ENCODE assay signal across 11 cellular contexts in the genomic region with DNA sequence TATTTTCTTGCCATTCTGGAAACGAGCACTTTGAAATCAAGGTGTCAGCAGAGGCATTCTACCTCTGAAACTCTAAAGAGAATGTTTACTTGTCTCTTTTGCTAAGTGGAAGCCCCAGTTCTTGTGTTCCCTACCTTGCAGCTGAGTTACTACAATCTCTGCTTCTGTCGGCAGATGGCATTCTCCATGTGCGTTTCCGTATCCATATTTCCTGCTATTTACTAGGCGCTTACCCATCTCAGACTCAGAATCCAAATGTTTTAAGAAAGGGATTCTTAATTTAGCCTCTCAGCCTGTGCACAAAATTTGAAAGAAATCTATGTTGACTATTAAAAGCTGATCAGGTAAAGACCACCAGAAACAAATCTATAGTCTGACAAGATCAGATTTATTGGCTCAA.
DNase-seq lines count a peak whose midpoint lies in the region; ATAC-seq and TF ChIP-seq lines count a peak whose summit lies in the region.
"Had no signal": no experiment of that assay in that cellular context is flagged by ENCODE, and none has a peak within 500 bp of the region (broad histone marks: within the 10 kb centered on the region; RNA-seq: fewer than 3 reads in every experiment).

No MANE protein-coding gene starts in this region.

- no peak overlapping the region for H3K4me3 Mint-ChIP-seq in H9
- H3K4me3 Mint-ChIP-seq in naive thymus-derived CD4-positive, alpha-beta T cell: no peak overlapping the region

- H3K9ac ChIP-seq in H9 (ENCODE audit: extremely low read depth, insufficient read length, low read length): no peak overlapping the region

- no peaks in the 10 kb centered on the region for H3K9me3 ChIP-seq in H9 (ENCODE audit: control insufficient read depth, low read depth, low read length)
- no peaks in the 10 kb centered on the region for H3K9me3 ChIP-seq in naive thymus-derived CD4-positive, alpha-beta T cell (ENCODE audit: control insufficient read depth in 2 of 3, low read length in 3 of 3)

- H3K9me3 Mint-ChIP-seq in H9: no peaks in the 10 kb centered on the region
- peaks cover 0 to 13% (median 0%) of the 10 kb centered on the region in 11 donors for H3K9me3 Mint-ChIP-seq in naive thymus-derived CD4-positive, alpha-beta T cell

- no peaks in the 10 kb centered on the region for H3K27me3 Mint-ChIP-seq in H9 (ENCODE audit: low read depth)
- H3K27me3 Mint-ChIP-seq in naive thymus-derived CD4-positive, alpha-beta T cell: no peaks in the 10 kb centered on the region

- DNase-seq in AG09309 (ENCODE audit: low read depth): no peak
- DNase-seq in H9: no peak
- DNase-seq in brain microvascular endothelial cell: no peak
- peak; percentile 22 for DNase-seq in left kidney (ENCODE audit: low read depth, low spot score)
- DNase-seq in naive thymus-derived CD4-positive, alpha-beta T cell: no peak
- DNase-seq in activated gamma-delta T cell treated with Interleukin-2 at 50 U/mL for 16 hours: no peak
- DNase-seq: activated CD8-positive, alpha-beta memory T cell treated with anti-CD3 and anti-CD28 coated beads, Interleukin-2, amount 50 U/mL, for 48 hours; Karpas-422; stimulated activated CD4-positive, alpha-beta T cell treated with anti-CD3 and anti-CD28 coated beads, Interleukin-4, amount 100 ng/mL, for 4 hours had no signal

- H3K23me2 ChIP-seq in H9 (ENCODE audit: insufficient read length, low read depth, low read length, poor library complexity, severe bottlenecking): no peaks in the 10 kb centered on the region

- no peak overlapping the region for H2BK15ac ChIP-seq in H9 (ENCODE audit: low read depth, low read length)

- no peak overlapping the region for H3K23ac ChIP-seq in H9 (ENCODE audit: insufficient read length, low read depth, low read length)

- no peak overlapping the region for H2BK5ac ChIP-seq in H9 (ENCODE audit: insufficient read length, low read length)

- no peak overlapping the region for H2BK120ac ChIP-seq in H9 (ENCODE audit: low read depth, low read length, poor library complexity, severe bottlenecking)

- peak; percentile 46 for TF ChIP-seq CTCF in AG09309 (IDR thresholded peaks at IDR 0.05; ENCODE audit: control insufficient read depth, insufficient read depth, low read depth, low read length, missing control alignments)
- peak; percentile 32; the same call in 2 of the 3 replicates for TF ChIP-seq CTCF in H9 (conservative IDR thresholded peaks at IDR 0.05)
- peak; percentile 31 for TF ChIP-seq CTCF in brain microvascular endothelial cell (IDR thresholded peaks at IDR 0.05; ENCODE audit: low read depth, low read length, missing control alignments)

- ATAC-seq in HG03521 (IDR thresholded peaks at IDR 0.05; ENCODE audit: unreplicated experiment): no peak
- ATAC-seq in naive thymus-derived CD4-positive, alpha-beta T cell: no peak
- ATAC-seq in HG03457 (IDR thresholded peaks at IDR 0.05; ENCODE audit: unreplicated experiment): no peak

- H2AK5ac ChIP-seq in H9 (ENCODE audit: insufficient read length, low read length): no peak overlapping the region

- no CpG with 5 or more reads among the region's 5 CpGs for WGBS in H9 (ENCODE audit: extremely low coverage, insufficient read length, low lambda C conversion rate)

- H3K18ac ChIP-seq in H9 (ENCODE audit: insufficient read length, low read depth, low read length): no peak overlapping the region

- no peaks in the 10 kb centered on the region for H4K20me1 ChIP-seq in H9 (ENCODE audit: control insufficient read depth, insufficient read depth, insufficient read length)

- H3K27ac ChIP-seq in H9 (ENCODE audit: insufficient read length, low read depth, low read length): no peak overlapping the region
- H3K27ac ChIP-seq in brain microvascular endothelial cell: no peak overlapping the region
- H3K27ac ChIP-seq in naive thymus-derived CD4-positive, alpha-beta T cell (ENCODE audit: low read depth, low read length): no peak overlapping the region

- no peak overlapping the region for H3K27ac Mint-ChIP-seq in H9
- H3K27ac Mint-ChIP-seq in naive thymus-derived CD4-positive, alpha-beta T cell: no peak overlapping the region

- H3K4me1 Mint-ChIP-seq in H9: no peaks in the 10 kb centered on the region
- no peaks in the 10 kb centered on the region for H3K4me1 Mint-ChIP-seq in naive thymus-derived CD4-positive, alpha-beta T cell

- H3K4me3 ChIP-seq in AG09309 (ENCODE audit: control insufficient read depth, low read depth, low read length) (no peak overlapping the region), brain microvascular endothelial cell (ENCODE audit: low read depth, low read length) (no peak overlapping the region)
- no peak overlapping the region for H3K4me3 ChIP-seq in naive thymus-derived CD4-positive, alpha-beta T cell (ENCODE audit: low read length)

- in situ Hi-C loops in brain microvascular endothelial cell (cut with HindIII; ENCODE audit: low pct_ligation_motif_present, low sequenced_read_pairs): no loop called here

- CTCF ChIA-PET in naive thymus-derived CD4-positive, alpha-beta T cell (lab: Charles Lee): no interaction called here

- no peak overlapping the region for H3K4me2 ChIP-seq in H9 (ENCODE audit: insufficient read depth, insufficient read length, low read length)

- no peak overlapping the region for H4K5ac ChIP-seq in H9 (ENCODE audit: insufficient read length, low read depth, low read length)

- H4K91ac ChIP-seq in H9 (ENCODE audit: insufficient read length, low read depth, low read length): no peak overlapping the region

- H4K8ac ChIP-seq in H9 (replicated peaks; ENCODE audit: insufficient read length, low read depth, low read length): no peak overlapping the region

- no peak overlapping the region for H2BK20ac ChIP-seq in H9 (ENCODE audit: low read depth, low read length, poor library complexity, severe bottlenecking)

- H3K14ac ChIP-seq in H9 (ENCODE audit: insufficient read depth, low read length): no peak overlapping the region

- no peak overlapping the region for H2AFZ ChIP-seq in H9 (ENCODE audit: low read length)

- H3K36me3 Mint-ChIP-seq in H9 (ENCODE audit: insufficient read depth in 1 of 3, low read depth in 3 of 3): no peaks in the 10 kb centered on the region
- no peaks in the 10 kb centered on the region for H3K36me3 Mint-ChIP-seq in naive thymus-derived CD4-positive, alpha-beta T cell

- POLR2A ChIA-PET in naive thymus-derived CD4-positive, alpha-beta T cell (lab: Charles Lee): no interaction called here

- intact Hi-C loops in naive thymus-derived CD4-positive, alpha-beta T cell (cut with micrococcal nuclease): no loop called here

- no peak overlapping the region for H2BK12ac ChIP-seq in H9 (ENCODE audit: insufficient read length, low read depth, low read length)

- no peaks in the 10 kb centered on the region for H3K36me3 ChIP-seq in brain microvascular endothelial cell (replicated peaks)
- H3K36me3 ChIP-seq in naive thymus-derived CD4-positive, alpha-beta T cell (ENCODE audit: control insufficient read depth in 2 of 3, insufficient read depth in 3 of 3, low read length in 3 of 3): no peaks in the 10 kb centered on the region

- no peak overlapping the region for H3T11ph ChIP-seq in H9 (ENCODE audit: low read length)

- H3K56ac ChIP-seq in H9 (ENCODE audit: insufficient read length, low read depth, low read length): no peak overlapping the region

- no peaks in the 10 kb centered on the region for H3K79me2 ChIP-seq in H9 (ENCODE audit: insufficient read depth, low read length)

- H3K4ac ChIP-seq in H9 (ENCODE audit: low read depth, low read length): no peak overlapping the region

- H3K4me1 ChIP-seq in H9 (ENCODE audit: insufficient read depth, low read length): no peaks in the 10 kb centered on the region
- H3K4me1 ChIP-seq in naive thymus-derived CD4-positive, alpha-beta T cell (ENCODE audit: control insufficient read depth in 2 of 2, insufficient read depth in 2 of 2, low read length in 2 of 2): no peaks in the 10 kb centered on the region

- no peaks in the 10 kb centered on the region for H3K27me3 ChIP-seq in H9 (ENCODE audit: insufficient read depth, low read length)
- no peaks in the 10 kb centered on the region for H3K27me3 ChIP-seq in brain microvascular endothelial cell (replicated peaks)
- no peaks in the 10 kb centered on the region for H3K27me3 ChIP-seq in naive thymus-derived CD4-positive, alpha-beta T cell (ENCODE audit: control insufficient read depth in 2 of 2, insufficient read depth in 2 of 2, low read length in 2 of 2)

- no peaks in the 10 kb centered on the region for H3K79me1 ChIP-seq in H9 (ENCODE audit: insufficient read depth, low read depth, low read length, poor library complexity, severe bottlenecking)
